ENCODE assay signal across 8 cellular contexts in genomic region chr10:24952701-24953349, GRCh38. TPM values are rescaled to one million over a fixed set of nuclear protein-coding genes. Genes with fewer than 3 reads are reported as not detected.
A peak's percentile ranks its signal among the peaks of the same experiment; 100 is the strongest.
DNase-seq lines count a peak whose midpoint lies in the region; ATAC-seq and TF ChIP-seq lines count a peak whose summit lies in the region.

No MANE protein-coding gene starts in this region.

- intact Hi-C loops in lower leg skin (cut with DNase I; ENCODE audit: low total_unique reads) = no loop called here

- no peak for TF ChIP-seq POLR2A in lower leg skin (IDR thresholded peaks at IDR 0.05)

- peak overlapping the region; percentile 21 for H3K4me3 ChIP-seq in lower leg skin (ENCODE audit: low read depth, poor library complexity, severe bottlenecking)

- DNase-seq in DMS79 (lab: John Stamatoyannopoulos, UW) (peak; percentile 36), LoVo (ENCODE audit: low spot score) (peak; percentile 37), dermis blood vessel endothelial cell (peak; percentile 40), lower leg skin (ENCODE audit: low spot score in 2 of 2) (peak; percentile 25 to 89), COLO829 (ENCODE audit: low spot score) (no peak)
- peak; percentile 49 for DNase-seq in activated CD4-positive, alpha-beta T cell treated with anti-CD3 and anti-CD28 coated beads, Interleukin-2, amount 50 U/mL, for 1 hour
- DNase-seq in stimulated activated CD4-positive, alpha-beta T cell treated with anti-CD3 and anti-CD28 coated beads, Interleukin-4, amount 100 ng/mL, for 48 hours (ENCODE audit: low read depth in 2 of 2) = peak; percentile 17

- WGBS in lower leg skin, 2 donors = 1 to 2% methylated on average over 16 to 33 of the region's 50 CpGs

- ATAC-seq in GM21515 (IDR thresholded peaks at IDR 0.05; ENCODE audit: unreplicated experiment) = peak; percentile 77

- TF ChIP-seq CTCF in lower leg skin (IDR thresholded peaks at IDR 0.05) = no peak

RNA-seq across cellular contexts. Expression of gene PRTFDC1, which starts 0.4 kb away (rescaled TPM):
- total RNA-seq in dermis blood vessel endothelial cell (8.0 and 13.2 TPM in 2 replicates), lower leg skin (1 to 10 TPM in 1 of 4 donors, under 1 TPM in 1, not detected in 2; 0.45 to 1.3 TPM)
